In genomic region chr19:2900296-2901252, GRCh38 we compare ENCODE assay signal across 8 cellular contexts. TPM values are rescaled to one million over a fixed set of nuclear protein-coding genes. Genes with fewer than 3 reads are reported as not detected.
DNase-seq lines count a peak whose midpoint lies in the region; ATAC-seq, FAIRE-seq and TF ChIP-seq lines count a peak whose summit lies in the region.

Gene ZNF57 (plus strand): TSS chr19:2900928. CDS start chr19:2901046, 118 bp downstream.

- H3K36me3 Mint-ChIP-seq in T-helper 2 cell treated with Interferon-gamma antibody and Interleukin-4, amounts not matched to agents 5 μg/mL and 100 μg/mL, for 36 hours (ENCODE audit: low read depth): peaks cover 4% of the 10 kb centered on the region

- H3K27ac ChIP-seq in ascending aorta (peak within 1 kb of the TSS; percentile 63 to 69), right atrium auricular region (peak within 1 kb of the TSS; percentile 84 to 94), prostate gland (peak within 1 kb of the TSS; percentile 73 to 87)

- intact Hi-C loops in ascending aorta (cut with DNase I) (loop anchor here (1.0 kb wide), 4 partner anchors 45 to 135 kb away; partner anchors contain the start of genes THOP1 and ZNF555), prostate gland (cut with DNase I) (no loop called here)

- peak within 1 kb of the TSS; percentile 95 for H3K27ac Mint-ChIP-seq in T-helper 2 cell treated with Interferon-gamma antibody and Interleukin-4, amounts not matched to agents 5 μg/mL and 100 μg/mL, for 36 hours

- DNase-seq in GM12892 (ENCODE audit: insufficient read length): peak; percentile 98
- peak; percentile 91 for DNase-seq in NCI-H146 treated with DMSO at 0.1 percent for 48 hours (lab: John Stamatoyannopoulos, UW; ENCODE audit: unreplicated experiment)
- DNase-seq in T-helper 2 cell treated with Interferon-gamma antibody and Interleukin-4, amounts not matched to agents 5 μg/mL and 100 μg/mL, for 36 hours (ENCODE audit: low spot score): peak; percentile 95
- DNase-seq in ascending aorta (ENCODE audit: low spot score in 2 of 2): peak; percentile 99 to 100
- peak; percentile 100 for DNase-seq in right atrium auricular region (ENCODE audit: low spot score)
- peak; percentile 100 for DNase-seq in prostate gland (ENCODE audit: low spot score)
- peak; percentile 96 for DNase-seq in urothelium cell line (ENCODE audit: low spot score)

- H3K36me3 ChIP-seq in ascending aorta (no peaks in the 10 kb centered on the region), right atrium auricular region (no peaks in the 10 kb centered on the region), prostate gland (no peaks in the 10 kb centered on the region)

- H3K4me1 Mint-ChIP-seq in T-helper 2 cell treated with Interferon-gamma antibody and Interleukin-4, amounts not matched to agents 5 μg/mL and 100 μg/mL, for 36 hours (ENCODE audit: low read depth): peaks cover 8% of the 10 kb centered on the region

- H3K4me3 ChIP-seq in ascending aorta (peak within 1 kb of the TSS; percentile 71 to 82), right atrium auricular region (peak within 1 kb of the TSS; percentile 69 to 79), prostate gland (peak within 1 kb of the TSS; percentile 56 to 82)

- TF ChIP-seq POLR2A in GM12892 (IDR thresholded peaks at IDR 0.05; ENCODE audit: low read depth, low read length) (peak; percentile 71; the same call in 1 of the 2 replicates), prostate gland (IDR thresholded peaks at IDR 0.05) (peak; percentile 62)

- TF ChIP-seq CTCF in ascending aorta (IDR thresholded peaks at IDR 0.05): peak in 1 of 3 experiments; percentile 12
- no peak for TF ChIP-seq CTCF in right atrium auricular region (IDR thresholded peaks at IDR 0.05)
- TF ChIP-seq CTCF in prostate gland (IDR thresholded peaks at IDR 0.05): peak in 2 of 4 experiments; percentile 10 to 23

- H3K27me3 ChIP-seq in ascending aorta (no peaks in the 10 kb centered on the region), right atrium auricular region (no peaks in the 10 kb centered on the region), prostate gland (replicated peaks; ENCODE audit: insufficient read depth) (no peaks in the 10 kb centered on the region)

- peak; percentile 96 for ATAC-seq in HG02840 (IDR thresholded peaks at IDR 0.05; ENCODE audit: low FRiP score, unreplicated experiment)

- H3K9me3 ChIP-seq in ascending aorta (no peaks in the 10 kb centered on the region), right atrium auricular region (peaks cover 0 to 16% of the 10 kb centered on the region in 2 donors), prostate gland (no peaks in the 10 kb centered on the region)

- WGBS in prostate gland: under 1% methylated on average over 76 of the region's 100 CpGs

- no peaks in the 10 kb centered on the region for H3K27me3 Mint-ChIP-seq in T-helper 2 cell treated with Interferon-gamma antibody and Interleukin-4, amounts not matched to agents 5 μg/mL and 100 μg/mL, for 36 hours (ENCODE audit: low read depth)

- H3K4me1 ChIP-seq in ascending aorta: peaks cover 0 to 3% of the 10 kb centered on the region in 2 donors
- peaks cover 0 to 10% of the 10 kb centered on the region in 2 donors for H3K4me1 ChIP-seq in right atrium auricular region
- peaks cover 8% of the 10 kb centered on the region for H3K4me1 ChIP-seq in prostate gland (replicated peaks)

- H3K9me3 Mint-ChIP-seq in T-helper 2 cell treated with Interferon-gamma antibody and Interleukin-4, amounts not matched to agents 5 μg/mL and 100 μg/mL, for 36 hours: peaks cover 20% of the 10 kb centered on the region

- FAIRE-seq in GM12892 (lab: Jason Lieb, UNC) (peak; percentile 94), urothelium cell line (lab: Jason Lieb, UNC) (no peak)

- H3K4me3 Mint-ChIP-seq in T-helper 2 cell treated with Interferon-gamma antibody and Interleukin-4, amounts not matched to agents 5 μg/mL and 100 μg/mL, for 36 hours: peak within 1 kb of the TSS; percentile 98

RNA-seq across cellular contexts. Expression of gene ZNF57, which starts in this region (rescaled TPM):
- polyA plus RNA-seq in GM12892 (2012; ENCODE audit: missing spikeins): 6.7 TPM
- total RNA-seq in ascending aorta (9.8 TPM), right atrium auricular region (1 to 10 TPM; 1.6 to 1.8 TPM), prostate gland (10 to 100 TPM in 1 of 2 donors, 1 to 10 TPM in 1; 4.8 to 10.7 TPM)

Comparison
In these comparisons a context has a peak if more than half of its experiments do, and no peak if none do; other contexts are left out.
1. Peak in every context shown above with its lines: DNase-seq, ATAC-seq, H3K4me3 ChIP-seq and H3K27ac ChIP-seq.